In the genomic region with DNA sequence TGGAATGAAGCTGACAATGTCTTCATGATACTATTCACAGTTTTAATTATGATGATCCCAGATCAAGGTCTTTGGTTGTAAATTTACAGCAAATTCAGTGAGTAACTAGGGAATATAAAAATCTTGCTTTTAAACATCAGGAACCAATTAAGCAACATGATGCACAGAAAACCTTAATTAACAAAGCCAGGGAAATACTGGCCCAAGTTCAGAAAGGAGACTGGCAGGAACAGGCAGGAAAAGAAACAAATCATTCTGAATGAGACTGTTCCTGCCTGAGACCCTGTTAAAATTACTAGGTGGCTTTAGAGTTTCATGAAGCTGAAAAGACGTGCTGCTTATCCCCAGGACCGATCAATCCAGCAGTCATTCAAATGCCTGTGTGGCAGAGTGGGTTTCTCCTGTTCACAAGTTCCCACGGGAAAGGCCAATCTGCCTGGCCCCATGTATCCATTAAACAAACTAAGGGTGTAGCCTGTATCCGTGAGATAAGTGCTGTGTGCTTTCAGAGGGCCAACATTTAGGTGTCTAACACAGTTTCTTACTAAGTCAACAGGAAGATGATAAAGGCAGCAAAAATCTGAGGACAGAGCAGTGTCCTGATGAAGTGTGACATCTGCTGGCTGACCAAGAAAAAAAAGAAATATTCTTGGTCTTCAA, we compare ENCODE assay signal across 9 cellular contexts. TPM values are rescaled to one million over a fixed set of nuclear protein-coding genes. Genes with fewer than 3 reads are reported as not detected.
A peak's percentile ranks its signal among the peaks of the same experiment; 100 is the strongest.
DNase-seq lines count a peak whose midpoint lies in the region; ATAC-seq and TF ChIP-seq lines count a peak whose summit lies in the region.
"Had no signal": no experiment of that assay in that cellular context is flagged by ENCODE, and none has a peak within 500 bp of the region (broad histone marks: within the 10 kb centered on the region; RNA-seq: fewer than 3 reads in every experiment).

No MANE protein-coding gene starts in this region.

- no peaks in the 10 kb centered on the region for H3K27me3 ChIP-seq in SJCRH30
- H3K27me3 ChIP-seq in neural progenitor cell = no peaks in the 10 kb centered on the region

- H3K4me1 ChIP-seq in SJCRH30 = peaks cover 4% of the 10 kb centered on the region
- H3K4me1 ChIP-seq in neural progenitor cell = no peaks in the 10 kb centered on the region

- peaks cover 6 to 8% of the 10 kb centered on the region in 2 donors for H3K36me3 Mint-ChIP-seq in activated T-cell treated with anti-CD3 and anti-CD28 coated beads, Interleukin-2, amount 50 U/mL, for 72 hours (ENCODE audit: insufficient read depth in 2 of 2)
- H3K36me3 Mint-ChIP-seq in neural progenitor cell = peaks cover 6% of the 10 kb centered on the region
- H3K36me3 Mint-ChIP-seq in activated naive CD4-positive, alpha-beta T cell treated with anti-CD3 and anti-CD28 coated beads, Interleukin-2, amount 50 U/mL, for 72 hours = peaks cover 4 to 6% of the 10 kb centered on the region in 2 donors

- peaks cover 4% of the 10 kb centered on the region; the same call in 1 of the 2 replicates for H3K9me3 ChIP-seq in SJCRH30 (replicated peaks)
- H3K9me3 ChIP-seq in neural progenitor cell (ENCODE audit: low read depth) = no peaks in the 10 kb centered on the region

- TF ChIP-seq CTCF in neural progenitor cell (IDR thresholded peaks at IDR 0.05) = peak; percentile 53

- no peak overlapping the region for H3K4me3 ChIP-seq in SJCRH30
- H3K4me3 ChIP-seq in neural progenitor cell = no peak overlapping the region

- H3K9me3 Mint-ChIP-seq in activated T-cell treated with anti-CD3 and anti-CD28 coated beads, Interleukin-2, amount 50 U/mL, for 72 hours = no peaks in the 10 kb centered on the region
- H3K9me3 Mint-ChIP-seq in neural progenitor cell = no peaks in the 10 kb centered on the region
- H3K9me3 Mint-ChIP-seq in activated naive CD4-positive, alpha-beta T cell treated with anti-CD3 and anti-CD28 coated beads, Interleukin-2, amount 50 U/mL, for 72 hours = no peaks in the 10 kb centered on the region
- H3K9me3 Mint-ChIP-seq: activated naive CD8-positive, alpha-beta T cell treated with anti-CD3 and anti-CD28 coated beads, Interleukin-2, amount 10 ng/mL, durations not matched to agents 7 days and 5 days had no signal

- H3K4me2 ChIP-seq in neural progenitor cell = no peak overlapping the region

- no peaks in the 10 kb centered on the region for H3K79me2 ChIP-seq in neural progenitor cell (ENCODE audit: low read depth)

- H3K27me3 Mint-ChIP-seq in activated T-cell treated with anti-CD3 and anti-CD28 coated beads, Interleukin-2, amount 50 U/mL, for 72 hours (ENCODE audit: low read depth) = no peaks in the 10 kb centered on the region
- H3K27me3 Mint-ChIP-seq in neural progenitor cell (ENCODE audit: insufficient read depth, low read depth) = no peaks in the 10 kb centered on the region
- H3K27me3 Mint-ChIP-seq: activated naive CD8-positive, alpha-beta T cell treated with anti-CD3 and anti-CD28 coated beads, Interleukin-2, amount 10 ng/mL, durations not matched to agents 7 days and 5 days had no signal

- H3K27ac Mint-ChIP-seq in activated T-cell treated with anti-CD3 and anti-CD28 coated beads, Interleukin-2, amount 50 U/mL, for 72 hours = peak overlapping the region; percentile 29
- H3K27ac Mint-ChIP-seq in neural progenitor cell = no peak overlapping the region
- no peak overlapping the region for H3K27ac Mint-ChIP-seq in activated naive CD4-positive, alpha-beta T cell treated with anti-CD3 and anti-CD28 coated beads, Interleukin-2, amount 50 U/mL, for 72 hours
- H3K27ac Mint-ChIP-seq: activated naive CD8-positive, alpha-beta T cell treated with anti-CD3 and anti-CD28 coated beads, Interleukin-2, amount 10 ng/mL, durations not matched to agents 7 days and 5 days had no signal

- no peaks in the 10 kb centered on the region for H3K4me1 Mint-ChIP-seq in activated T-cell treated with anti-CD3 and anti-CD28 coated beads, Interleukin-2, amount 50 U/mL, for 72 hours (ENCODE audit: low read depth)
- H3K4me1 Mint-ChIP-seq in neural progenitor cell = peaks cover 2% of the 10 kb centered on the region

- no peak overlapping the region for H3K9ac ChIP-seq in neural progenitor cell

- no peak overlapping the region for H3K4me3 Mint-ChIP-seq in activated T-cell treated with anti-CD3 and anti-CD28 coated beads, Interleukin-2, amount 50 U/mL, for 72 hours
- H3K4me3 Mint-ChIP-seq in neural progenitor cell = no peak overlapping the region
- H3K4me3 Mint-ChIP-seq: activated naive CD8-positive, alpha-beta T cell treated with anti-CD3 and anti-CD28 coated beads, Interleukin-2, amount 10 ng/mL, durations not matched to agents 7 days and 5 days had no signal

- H2AFZ ChIP-seq in neural progenitor cell (replicated peaks) = no peak overlapping the region

- DNase-seq in activated T-cell treated with anti-CD3 and anti-CD28 coated beads, Interleukin-2, amount 50 U/mL, for 72 hours = no peak
- DNase-seq in activated T-cell treated with anti-CD3 and anti-CD28 coated beads, Interleukin-2, amount 50 U/mL, for 48 hours = no peak
- DNase-seq in SJCRH30 = peak; percentile 4 to 50
- peak; percentile 9 for DNase-seq in neural progenitor cell (ENCODE audit: low spot score)
- no peak for DNase-seq in activated naive CD4-positive, alpha-beta T cell treated with anti-CD3 and anti-CD28 coated beads, Interleukin-2, amount 50 U/mL, for 72 hours (ENCODE audit: low spot score in 2 of 2)
- DNase-seq: activated naive CD8-positive, alpha-beta T cell treated with anti-CD3 and anti-CD28 coated beads, Interleukin-2, amount 10 ng/mL, durations not matched to agents 7 days and 5 days had no signal

- H3K27ac ChIP-seq in SJCRH30 = no peak overlapping the region
- H3K27ac ChIP-seq in neural progenitor cell = no peak overlapping the region

- peaks cover 5% of the 10 kb centered on the region for H3F3A ChIP-seq in neural progenitor cell (ENCODE audit: low read depth)

- ATAC-seq in activated T-cell treated with anti-CD3 and anti-CD28 coated beads, Interleukin-2, amount 50 U/mL, for 72 hours (replicated peaks in 1 of 2) = no peak
- peak; percentile 65 for ATAC-seq in esophagus mucosa
- ATAC-seq in HG02571 (IDR thresholded peaks at IDR 0.05; ENCODE audit: unreplicated experiment) = no peak
- ATAC-seq in activated naive CD4-positive, alpha-beta T cell treated with anti-CD3 and anti-CD28 coated beads, Interleukin-2, amount 50 U/mL, for 72 hours = no peak
- ATAC-seq in HG03520 (IDR thresholded peaks at IDR 0.05; ENCODE audit: unreplicated experiment) = no peak

- H3K36me3 ChIP-seq in SJCRH30 = peaks cover 35% of the 10 kb centered on the region
- peaks cover 11% of the 10 kb centered on the region for H3K36me3 ChIP-seq in neural progenitor cell

- no peaks in the 10 kb centered on the region for H4K20me1 ChIP-seq in neural progenitor cell (ENCODE audit: low read depth)

RNA-seq across cellular contexts. Expression of a gene that starts 34.4 kb away (rescaled TPM):
- 10 to 100 TPM; 14.4 to 14.5 TPM for total RNA-seq in activated T-cell treated with anti-CD3 and anti-CD28 coated beads, Interleukin-2, amount 50 U/mL, for 72 hours
- total RNA-seq in SJCRH30 (2014; rRNA removed; shearing (Covaris generic)) = 46.4 and 52.3 TPM in 2 replicates
- total RNA-seq in esophagus mucosa (12.1 TPM), neural progenitor cell (ENCODE audit: low replicate concordance) (28.7 and 39.8 TPM in 2 replicates)
- 10 to 100 TPM in 1 of 2 donors, 1 to 10 TPM in 1; 8.0 to 32.3 TPM for total RNA-seq in activated naive CD4-positive, alpha-beta T cell treated with anti-CD3 and anti-CD28 coated beads, Interleukin-2, amount 50 U/mL, for 72 hours

RNA-seq across cellular contexts. Expression of a gene that starts 44.3 kb away (rescaled TPM):
- 10 to 100 TPM; 29.8 to 30.0 TPM for total RNA-seq in activated T-cell treated with anti-CD3 and anti-CD28 coated beads, Interleukin-2, amount 50 U/mL, for 72 hours
- 20.9 and 24.5 TPM in 2 replicates for total RNA-seq in SJCRH30 (2014; rRNA removed; shearing (Covaris generic))
- 14.1 TPM for total RNA-seq in esophagus mucosa
- 8.7 and 9.0 TPM in 2 replicates for total RNA-seq in neural progenitor cell (ENCODE audit: low replicate concordance)
- total RNA-seq in activated naive CD4-positive, alpha-beta T cell treated with anti-CD3 and anti-CD28 coated beads, Interleukin-2, amount 50 U/mL, for 72 hours = 10 to 100 TPM; 21.9 to 25.5 TPM

Comparison
In these comparisons a context has a peak if more than half of its experiments do, and no peak if none do; other contexts are left out.
1. DNase-seq: peak in SJCRH30 (2 of 2) and neural progenitor cell (single experiment); none in activated T-cell treated with anti-CD3 and anti-CD28 coated beads, Interleukin-2, amount 50 U/mL, for 72 hours (0 of 2), activated T-cell treated with anti-CD3 and anti-CD28 coated beads, Interleukin-2, amount 50 U/mL, for 48 hours (0 of 2) and activated naive CD4-positive, alpha-beta T cell treated with anti-CD3 and anti-CD28 coated beads, Interleukin-2, amount 50 U/mL, for 72 hours (0 of 2).